Comparison of ENCODE assay signal across 9 cellular contexts in genomic region chr3:2301361-2301760, GRCh38.
"Had no signal": no experiment of that assay in that cellular context is flagged by ENCODE, and none has a peak within 500 bp of the region (broad histone marks: within the 10 kb centered on the region; RNA-seq: fewer than 3 reads in every experiment).

No MANE protein-coding gene starts in this region.

- H3K36me3 ChIP-seq: HAP-1 had no signal

- H3K4me2 ChIP-seq: GM23338 had no signal

- H3K9me3 Mint-ChIP-seq: H9 had no signal

- H3K4me1 Mint-ChIP-seq: GM23338 had no signal

- DNase-seq: GM23248, GOT3, H7, H9, HCEC 1CT, HFFc6 had no signal

- H3K9me3 ChIP-seq: HAP-1 had no signal

- H2AFZ ChIP-seq: GM23248, GM23338 had no signal

- H3K4me1 ChIP-seq: HAP-1 had no signal

- H3K4me3 ChIP-seq: GM23248, GM23338, HAP-1 had no signal

- ATAC-seq: GM23338, HCT116 had no signal

- H3K27ac ChIP-seq: GM23248 had no signal

- H3K27ac Mint-ChIP-seq: GM23338, H9, HFFc6 had no signal

- H3K4me3 Mint-ChIP-seq: GM23338, H9, HFFc6 had no signal

- H3K9ac ChIP-seq: GM23248 had no signal
